In genomic region chr5:175059687-175060194, GRCh38 we compare ENCODE assay signal across 1 cellular context.
TF ChIP-seq lines count a peak whose summit lies in the region.

No MANE protein-coding gene starts in this region.

TF ChIP-seq in GM12878, 131 proteins besides CTCF, POLR2A, EP300 and RAD21 (continued from another document):
- TF ChIP-seq ZNF687 (IDR thresholded peaks at IDR 0.05) (no peak), HDAC6 (IDR thresholded peaks at IDR 0.05; ENCODE audit: unreplicated experiment) (no peak), MEF2A (IDR thresholded peaks at IDR 0.05; ENCODE audit: insufficient read depth, low read depth, low read length) (no peak), CEBPZ (IDR thresholded peaks at IDR 0.05; ENCODE audit: low read depth, low read length) (no peak), SUZ12 (IDR thresholded peaks at IDR 0.05; ENCODE audit: unreplicated experiment) (no peak), SP1 (IDR thresholded peaks at IDR 0.05; ENCODE audit: low read depth, low read length) (no peak), ZNF24 (IDR thresholded peaks at IDR 0.05) (no peak), SIX5 (IDR thresholded peaks at IDR 0.05; ENCODE audit: low read depth, low read length, severe bottlenecking) (no peak), CEBPB (IDR thresholded peaks at IDR 0.05; ENCODE audit: borderline replicate concordance in 1 of 2, low read depth in 2 of 2, low read length in 2 of 2) (no peak)
- TF ChIP-seq, protein P1, sequence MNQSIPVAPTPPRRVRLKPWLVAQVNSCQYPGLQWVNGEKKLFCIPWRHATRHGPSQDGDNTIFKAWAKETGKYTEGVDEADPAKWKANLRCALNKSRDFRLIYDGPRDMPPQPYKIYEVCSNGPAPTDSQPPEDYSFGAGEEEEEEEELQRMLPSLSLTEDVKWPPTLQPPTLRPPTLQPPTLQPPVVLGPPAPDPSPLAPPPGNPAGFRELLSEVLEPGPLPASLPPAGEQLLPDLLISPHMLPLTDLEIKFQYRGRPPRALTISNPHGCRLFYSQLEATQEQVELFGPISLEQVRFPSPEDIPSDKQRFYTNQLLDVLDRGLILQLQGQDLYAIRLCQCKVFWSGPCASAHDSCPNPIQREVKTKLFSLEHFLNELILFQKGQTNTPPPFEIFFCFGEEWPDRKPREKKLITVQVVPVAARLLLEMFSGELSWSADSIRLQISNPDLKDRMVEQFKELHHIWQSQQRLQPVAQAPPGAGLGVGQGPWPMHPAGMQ (IDR thresholded peaks at IDR 0.05; ENCODE audit: borderline replicate concordance), result no peak
- TF ChIP-seq, protein P2, sequence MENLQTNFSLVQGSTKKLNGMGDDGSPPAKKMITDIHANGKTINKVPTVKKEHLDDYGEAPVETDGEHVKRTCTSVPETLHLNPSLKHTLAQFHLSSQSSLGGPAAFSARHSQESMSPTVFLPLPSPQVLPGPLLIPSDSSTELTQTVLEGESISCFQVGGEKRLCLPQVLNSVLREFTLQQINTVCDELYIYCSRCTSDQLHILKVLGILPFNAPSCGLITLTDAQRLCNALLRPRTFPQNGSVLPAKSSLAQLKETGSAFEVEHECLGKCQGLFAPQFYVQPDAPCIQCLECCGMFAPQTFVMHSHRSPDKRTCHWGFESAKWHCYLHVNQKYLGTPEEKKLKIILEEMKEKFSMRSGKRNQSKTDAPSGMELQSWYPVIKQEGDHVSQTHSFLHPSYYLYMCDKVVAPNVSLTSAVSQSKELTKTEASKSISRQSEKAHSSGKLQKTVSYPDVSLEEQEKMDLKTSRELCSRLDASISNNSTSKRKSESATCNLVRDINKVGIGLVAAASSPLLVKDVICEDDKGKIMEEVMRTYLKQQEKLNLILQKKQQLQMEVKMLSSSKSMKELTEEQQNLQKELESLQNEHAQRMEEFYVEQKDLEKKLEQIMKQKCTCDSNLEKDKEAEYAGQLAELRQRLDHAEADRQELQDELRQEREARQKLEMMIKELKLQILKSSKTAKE (IDR thresholded peaks at IDR 0.05; ENCODE audit: low read depth, poor library complexity, severe bottlenecking), result no peak
- TF ChIP-seq, protein P3, sequence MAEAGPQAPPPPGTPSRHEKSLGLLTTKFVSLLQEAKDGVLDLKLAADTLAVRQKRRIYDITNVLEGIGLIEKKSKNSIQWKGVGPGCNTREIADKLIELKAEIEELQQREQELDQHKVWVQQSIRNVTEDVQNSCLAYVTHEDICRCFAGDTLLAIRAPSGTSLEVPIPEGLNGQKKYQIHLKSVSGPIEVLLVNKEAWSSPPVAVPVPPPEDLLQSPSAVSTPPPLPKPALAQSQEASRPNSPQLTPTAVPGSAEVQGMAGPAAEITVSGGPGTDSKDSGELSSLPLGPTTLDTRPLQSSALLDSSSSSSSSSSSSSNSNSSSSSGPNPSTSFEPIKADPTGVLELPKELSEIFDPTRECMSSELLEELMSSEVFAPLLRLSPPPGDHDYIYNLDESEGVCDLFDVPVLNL (IDR thresholded peaks at IDR 0.05; ENCODE audit: low read depth, low read length), result no peak
- TF ChIP-seq, protein P4, sequence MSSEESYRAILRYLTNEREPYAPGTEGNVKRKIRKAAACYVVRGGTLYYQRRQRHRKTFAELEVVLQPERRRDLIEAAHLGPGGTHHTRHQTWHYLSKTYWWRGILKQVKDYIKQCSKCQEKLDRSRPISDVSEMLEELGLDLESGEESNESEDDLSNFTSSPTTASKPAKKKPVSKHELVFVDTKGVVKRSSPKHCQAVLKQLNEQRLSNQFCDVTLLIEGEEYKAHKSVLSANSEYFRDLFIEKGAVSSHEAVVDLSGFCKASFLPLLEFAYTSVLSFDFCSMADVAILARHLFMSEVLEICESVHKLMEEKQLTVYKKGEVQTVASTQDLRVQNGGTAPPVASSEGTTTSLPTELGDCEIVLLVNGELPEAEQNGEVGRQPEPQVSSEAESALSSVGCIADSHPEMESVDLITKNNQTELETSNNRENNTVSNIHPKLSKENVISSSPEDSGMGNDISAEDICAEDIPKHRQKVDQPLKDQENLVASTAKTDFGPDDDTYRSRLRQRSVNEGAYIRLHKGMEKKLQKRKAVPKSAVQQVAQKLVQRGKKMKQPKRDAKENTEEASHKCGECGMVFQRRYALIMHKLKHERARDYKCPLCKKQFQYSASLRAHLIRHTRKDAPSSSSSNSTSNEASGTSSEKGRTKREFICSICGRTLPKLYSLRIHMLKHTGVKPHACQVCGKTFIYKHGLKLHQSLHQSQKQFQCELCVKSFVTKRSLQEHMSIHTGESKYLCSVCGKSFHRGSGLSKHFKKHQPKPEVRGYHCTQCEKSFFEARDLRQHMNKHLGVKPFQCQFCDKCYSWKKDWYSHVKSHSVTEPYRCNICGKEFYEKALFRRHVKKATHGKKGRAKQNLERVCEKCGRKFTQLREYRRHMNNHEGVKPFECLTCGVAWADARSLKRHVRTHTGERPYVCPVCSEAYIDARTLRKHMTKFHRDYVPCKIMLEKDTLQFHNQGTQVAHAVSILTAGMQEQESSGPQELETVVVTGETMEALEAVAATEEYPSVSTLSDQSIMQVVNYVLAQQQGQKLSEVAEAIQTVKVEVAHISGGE (CRISPR knock-in tag; IDR thresholded peaks at IDR 0.05), result no peak
